14 cellular contexts compared by ENCODE assay signal in the genomic region with DNA sequence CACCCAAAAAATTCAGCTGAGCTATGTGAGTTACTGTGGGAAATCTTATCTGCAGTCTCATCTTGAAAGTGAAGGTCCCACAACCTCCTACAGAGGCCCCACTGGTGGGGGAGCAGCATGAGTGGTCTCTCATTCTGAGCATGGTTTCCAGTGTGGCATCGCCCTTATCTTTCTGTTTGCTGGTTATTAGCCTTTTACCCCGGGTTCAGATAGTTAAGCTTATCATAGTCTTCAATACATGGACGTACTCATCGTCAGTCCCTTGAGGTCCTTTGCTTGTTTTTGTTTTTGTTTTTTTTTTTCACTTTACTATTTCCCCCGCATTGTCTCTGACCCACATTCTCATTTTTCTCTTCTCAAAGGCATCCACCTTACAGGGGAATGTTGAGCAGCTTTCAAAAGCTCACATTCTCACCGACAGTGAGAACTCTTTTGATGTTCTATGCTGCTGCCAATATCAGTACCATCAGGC. TPM values are rescaled to one million over a fixed set of nuclear protein-coding genes. Genes with fewer than 3 reads are reported as not detected.
A peak's percentile ranks its signal among the peaks of the same experiment; 100 is the strongest.
DNase-seq lines count a peak whose midpoint lies in the region; ATAC-seq and TF ChIP-seq lines count a peak whose summit lies in the region.
"Had no signal": no experiment of that assay in that cellular context is flagged by ENCODE, and none has a peak within 500 bp of the region (broad histone marks: within the 10 kb centered on the region; RNA-seq: fewer than 3 reads in every experiment).

No MANE protein-coding gene starts in this region.

- H3K9me2 ChIP-seq in OCI-LY7 (ENCODE audit: insufficient read depth, low read length) = no peaks in the 10 kb centered on the region

- peaks cover 0 to 12% (median 0%) of the 10 kb centered on the region in 3 donors for H3K36me3 Mint-ChIP-seq in CD8-positive, alpha-beta memory T cell

- peaks cover 8 to 15% (median 8%) of the 10 kb centered on the region in 3 donors for H3K4me1 Mint-ChIP-seq in CD8-positive, alpha-beta memory T cell

- H3K4me1 ChIP-seq in CD8-positive, alpha-beta memory T cell (ENCODE audit: insufficient read depth, low read length) = no peaks in the 10 kb centered on the region
- H3K4me1 ChIP-seq in OCI-LY7 (ENCODE audit: insufficient read depth, low read length, poor library complexity, severe bottlenecking) = no peaks in the 10 kb centered on the region

- CTCF ChIA-PET in CD8-positive, alpha-beta memory T cell (lab: Charles Lee) = no interaction called here
- CTCF ChIA-PET in OCI-LY7 (lab: Charles Lee; ENCODE audit: unreplicated experiment) = no interaction called here

- H3K27me3 Mint-ChIP-seq in CD8-positive, alpha-beta memory T cell = no peaks in the 10 kb centered on the region
- H3K27me3 Mint-ChIP-seq: CD4-positive, alpha-beta T cell had no signal

- H2AFZ ChIP-seq in OCI-LY7 (ENCODE audit: low read length) = 0 out of 2 replicates have a peak overlapping the region, but pooled peaks have one; percentile 35

- intact Hi-C loops in OCI-LY7 (cut with micrococcal nuclease; ENCODE audit: unreplicated experiment) = no loop called here

- no peak for TF ChIP-seq CTCF in OCI-LY7 (conservative IDR thresholded peaks at IDR 0.05; ENCODE audit: low read length)

- no peak for DNase-seq in CD8-positive, alpha-beta memory T cell
- DNase-seq in OCI-LY7 (ENCODE audit: low spot score) (no peak), NOMO-1 (lab: John Stamatoyannopoulos, UW; ENCODE audit: unreplicated experiment in 2 of 2) (no peak), midbrain (lab: John Stamatoyannopoulos, UW) (no peak), DMS114 treated with DMSO at 0.1 percent for 48 hours (lab: John Stamatoyannopoulos, UW; ENCODE audit: unreplicated experiment) (no peak), NCI-H1092 treated with DMSO at 0.1 percent for 48 hours (lab: John Stamatoyannopoulos, UW) (no peak)
- DNase-seq: CD4-positive, alpha-beta T cell; NCI-H1694; right cardiac atrium had no signal

- no TSS peak for BruUV-seq in OCI-LY7 (replicated peaks; lab: Mats Ljungman, UMichigan)

- peaks cover 7% of the 10 kb centered on the region for H3K9me3 ChIP-seq in CD8-positive, alpha-beta memory T cell (ENCODE audit: low read length)
- H3K9me3 ChIP-seq in OCI-LY7 (ENCODE audit: low read length) = peaks cover 3% of the 10 kb centered on the region; the same call in 1 of the 2 replicates

- H3K4me2 ChIP-seq in OCI-LY7 (ENCODE audit: low read length) = no peak overlapping the region

- POLR2A ChIA-PET in CD8-positive, alpha-beta memory T cell (lab: Charles Lee) = no interaction called here
- POLR2A ChIA-PET in OCI-LY7 (lab: Charles Lee) = interaction anchor here (0.6 to 1.6 kb wide), 8 partner anchors 13 to 254 kb away, joined by 3 to 9 read pairs (median 4); a partner anchor contains a TSS

- peak overlapping the region in 4 of 7 donors; percentile 3 to 16 (median 8) for H3K4me3 Mint-ChIP-seq in CD8-positive, alpha-beta memory T cell
- H3K4me3 Mint-ChIP-seq: CD4-positive, alpha-beta T cell had no signal

- peak; percentile 76 for ATAC-seq in GM18858 (IDR thresholded peaks at IDR 0.05; ENCODE audit: unreplicated experiment)
- ATAC-seq in HG02642 (IDR thresholded peaks at IDR 0.05; ENCODE audit: poor library complexity, unreplicated experiment) = peak; percentile 75
- ATAC-seq: right cardiac atrium, Right ventricle myocardium inferior had no signal

- H3K27ac ChIP-seq in CD8-positive, alpha-beta memory T cell (ENCODE audit: low read depth, low read length) = no peak overlapping the region
- H3K27ac ChIP-seq in OCI-LY7 (ENCODE audit: low read depth, low read length, poor library complexity, severe bottlenecking) = no peak overlapping the region

- H3K79me2 ChIP-seq in OCI-LY7 (ENCODE audit: insufficient read depth, low read depth, low read length) = no peaks in the 10 kb centered on the region

- H3K9me3 Mint-ChIP-seq in CD8-positive, alpha-beta memory T cell = peaks cover 0 to 10% (median 7%) of the 10 kb centered on the region in 5 donors

- no peaks in the 10 kb centered on the region for H3K36me3 ChIP-seq in CD8-positive, alpha-beta memory T cell (ENCODE audit: insufficient read depth, low read length)
- peaks cover 3% of the 10 kb centered on the region; the same call in 1 of the 2 replicates for H3K36me3 ChIP-seq in OCI-LY7 (ENCODE audit: insufficient read depth, low read length)

- H3K27me3 ChIP-seq in CD8-positive, alpha-beta memory T cell (ENCODE audit: insufficient read depth, low read length, poor library complexity, severe bottlenecking) = no peaks in the 10 kb centered on the region

- no peaks in the 10 kb centered on the region for H4K20me1 ChIP-seq in OCI-LY7 (ENCODE audit: insufficient read depth, low read length)

- no peak overlapping the region for H3K4me3 ChIP-seq in CD8-positive, alpha-beta memory T cell (ENCODE audit: low read length)
- H3K4me3 ChIP-seq in OCI-LY7 (ENCODE audit: low read depth, low read length, poor library complexity, severe bottlenecking) = no peak overlapping the region

- peak overlapping the region in 6 of 8 donors; percentile 10 to 68 (median 36) for H3K27ac Mint-ChIP-seq in CD8-positive, alpha-beta memory T cell
- H3K27ac Mint-ChIP-seq: CD4-positive, alpha-beta T cell had no signal

RNA-seq across cellular contexts. Expression of a gene that starts 7.7 kb away (rescaled TPM):
- 1 to 10 TPM; 6.3 to 6.6 TPM for total RNA-seq in CD8-positive, alpha-beta memory T cell
- polyA plus RNA-seq in CD8-positive, alpha-beta memory T cell = 7.5 TPM
- 4.2 and 7.4 TPM in 2 replicates for total RNA-seq in OCI-LY7 (2014; rRNA removed; shearing (Covaris generic))
- 3.7 and 4.4 TPM in 2 replicates for total RNA-seq in OCI-LY7 (2022)
- total RNA-seq: glomerular endothelial cell had no signal

RNA-seq across cellular contexts. Expression of a gene that starts 26.1 kb away (rescaled TPM):
- 10 to 100 TPM; 12.6 to 14.7 TPM for total RNA-seq in CD8-positive, alpha-beta memory T cell
- 15.7 TPM for polyA plus RNA-seq in CD8-positive, alpha-beta memory T cell
- total RNA-seq in OCI-LY7 (2014; rRNA removed; shearing (Covaris generic)) = 19.0 and 23.3 TPM in 2 replicates
- total RNA-seq in OCI-LY7 (2022) = 18.9 and 19.6 TPM in 2 replicates

RNA-seq across cellular contexts. Expression of a gene that starts 49.5 kb away (rescaled TPM):
- total RNA-seq in CD8-positive, alpha-beta memory T cell = under 1 TPM; 0.29 to 0.50 TPM
- not detected for polyA plus RNA-seq in CD8-positive, alpha-beta memory T cell
- not detected in 2 replicates for total RNA-seq in OCI-LY7 (2014; rRNA removed; shearing (Covaris generic))
- total RNA-seq in OCI-LY7 (2022) = not detected in 2 replicates
- total RNA-seq: CD4-positive, alpha-beta T cell; glomerular endothelial cell; right cardiac atrium; Right ventricle myocardium inferior had no signal
- polyA plus RNA-seq: right cardiac atrium had no signal

RNA-seq across cellular contexts. Expression of a gene that starts 57.6 kb away (rescaled TPM):
- under 1 TPM; 0.27 to 0.61 TPM for total RNA-seq in CD8-positive, alpha-beta memory T cell
- polyA plus RNA-seq in CD8-positive, alpha-beta memory T cell = 0.91 TPM
- total RNA-seq in OCI-LY7 (2014; rRNA removed; shearing (Covaris generic)) = 0.13 TPM in 1 of 2 replicates, not detected in the other
- not detected in 2 replicates for total RNA-seq in OCI-LY7 (2022)
- total RNA-seq: activated CD8-positive, alpha-beta memory T cell treated with anti-CD3 and anti-CD28 coated beads for 36 hours; glomerular endothelial cell; right cardiac atrium; Right ventricle myocardium inferior had no signal
- polyA plus RNA-seq: right cardiac atrium had no signal
